In the genomic region with DNA sequence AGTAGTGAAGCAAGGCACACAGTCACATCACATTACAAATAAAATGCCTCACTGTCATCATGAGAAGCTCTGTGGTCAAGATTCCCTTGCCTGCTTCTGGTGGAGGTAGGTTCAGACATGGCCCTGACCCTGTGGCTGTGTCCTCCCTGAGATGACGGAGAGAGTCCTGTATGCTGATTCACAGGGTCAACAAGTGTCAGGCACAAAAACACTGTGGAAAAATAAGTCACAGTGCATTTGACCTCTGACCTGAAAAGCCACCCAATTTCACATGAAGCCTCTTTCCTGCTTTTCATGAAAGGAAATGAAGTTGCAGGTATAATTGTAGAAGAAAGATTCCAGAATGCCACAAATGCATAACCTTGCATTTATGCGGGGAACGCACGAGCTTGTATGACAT, we compare ENCODE assay signal across 23 cellular contexts.
A peak's percentile ranks its signal among the peaks of the same experiment; 100 is the strongest.
DNase-seq lines count a peak whose midpoint lies in the region; ATAC-seq, FAIRE-seq and TF ChIP-seq lines count a peak whose summit lies in the region.
"Had no signal": no experiment of that assay in that cellular context is flagged by ENCODE, and none has a peak within 500 bp of the region (broad histone marks: within the 10 kb centered on the region; RNA-seq: fewer than 3 reads in every experiment).

No MANE protein-coding gene starts in this region.

- 52% methylated on average over 4 of the region's 4 CpGs for WGBS in K562 (ENCODE audit: insufficient coverage, low coverage, missing lambda C conversion rate)

- H3K9me3 Mint-ChIP-seq in nephron: peaks cover 3% of the 10 kb centered on the region
- H3K9me3 Mint-ChIP-seq: CD8-positive, alpha-beta T cell had no signal

- no peaks in the 10 kb centered on the region for H3K36me3 Mint-ChIP-seq in nephron (ENCODE audit: low read depth)
- H3K36me3 Mint-ChIP-seq: CD4-positive, CD25-positive, alpha-beta regulatory T cell; CD8-positive, alpha-beta T cell had no signal

- TF ChIP-seq POLR2A in K562 (conservative IDR thresholded peaks at IDR 0.05): no peak

- TF ChIP-seq EP300 in K562 (IDR thresholded peaks at IDR 0.05; ENCODE audit: low read length): no peak

- H3K4me3 ChIP-seq in BLaER1 (no peak overlapping the region), K562 (no peak overlapping the region)
- H3K4me3 ChIP-seq: A549 had no signal

- H3K4me2 ChIP-seq in BLaER1: peak overlapping the region; percentile 31; the same call in 1 of the 2 replicates
- no peak overlapping the region for H3K4me2 ChIP-seq in K562 (ENCODE audit: insufficient read depth, low read length)
- H3K4me2 ChIP-seq: A549 had no signal

- in situ Hi-C loops in K562 (cut with MboI): no loop called here

- FAIRE-seq in RCC 7860 (lab: Jason Lieb, UNC): no peak
- no peak for FAIRE-seq in K562 (lab: Jason Lieb, UNC)
- FAIRE-seq in frontal cortex (lab: Jason Lieb, UNC): no peak
- FAIRE-seq: A549, G401.6, GM12892 had no signal

- H3K27me3 Mint-ChIP-seq in nephron (ENCODE audit: low read depth): no peaks in the 10 kb centered on the region
- H3K27me3 Mint-ChIP-seq: CD4-positive, CD25-positive, alpha-beta regulatory T cell had no signal

- CTCF ChIA-PET in K562 (lab: Yijun Ruan, JAX; ENCODE audit: low intra/inter-chr PET ratio): no interaction called here

- DNase-seq in RCC 7860 (ENCODE audit: low spot score): peak; percentile 39
- peak in 2 of 4 experiments; percentile 18 to 44 for DNase-seq in K562 (ENCODE audit: extremely low read depth in 1 of 4, low spot score in 3 of 4)
- DNase-seq in frontal cortex (ENCODE audit: low spot score in 2 of 2): no peak
- DNase-seq in NCI-H748 (lab: John Stamatoyannopoulos, UW; ENCODE audit: unreplicated experiment): no peak
- DNase-seq in NCI-H1105 treated with DMSO at 0.1 percent for 48 hours (lab: John Stamatoyannopoulos, UW): no peak
- DNase-seq: 8988T; ACHN; AML-193; BE2C; Caco-2; CD4-positive, CD25-positive, alpha-beta regulatory T cell; CD8-positive, alpha-beta T cell; DMS153; DND-41; GOT3; H7; HCEC 1CT had no signal

- intact Hi-C loops in K562 (cut with micrococcal nuclease): no loop called here

- peaks cover 40% of the 10 kb centered on the region for H3K4me1 Mint-ChIP-seq in nephron
- H3K4me1 Mint-ChIP-seq: CD4-positive, CD25-positive, alpha-beta regulatory T cell had no signal

- H3K36me3 ChIP-seq in BLaER1 (no peaks in the 10 kb centered on the region), K562 (ENCODE audit: control insufficient read depth, insufficient read depth, low read length) (no peaks in the 10 kb centered on the region)
- H3K36me3 ChIP-seq: BE2C had no signal

- H3K4me3 Mint-ChIP-seq in nephron: no peak overlapping the region
- H3K4me3 Mint-ChIP-seq: CD4-positive, CD25-positive, alpha-beta regulatory T cell; CD8-positive, alpha-beta T cell had no signal

- no peaks in the 10 kb centered on the region for H4K20me1 ChIP-seq in BLaER1
- no peaks in the 10 kb centered on the region for H4K20me1 ChIP-seq in K562 (replicated peaks; ENCODE audit: control insufficient read depth, insufficient read depth, low read length)

- no TSS peak for BruUV-seq in K562 (replicated peaks; lab: Mats Ljungman, UMichigan)

- H3K9ac ChIP-seq in BLaER1 (no peak overlapping the region), K562 (ENCODE audit: insufficient read depth in 1 of 2, low read depth in 2 of 2, low read length in 2 of 2) (no peak overlapping the region)

- H3K4me1 ChIP-seq in BLaER1 (peaks cover 20% of the 10 kb centered on the region), K562 (replicated peaks in 1 of 2; ENCODE audit: control insufficient read depth in 2 of 2, insufficient read depth in 2 of 2, low read length in 2 of 2) (peaks cover 10 to 22% of the 10 kb centered on the region in 2 experiments)
- H3K4me1 ChIP-seq: A549, Caco-2 had no signal

- peak; percentile 10; the same call in 2 of the 3 replicates for ATAC-seq in K562
- ATAC-seq: A549; CD8-positive, alpha-beta T cell had no signal

- H3K27me3 ChIP-seq in BLaER1: no peaks in the 10 kb centered on the region
- peaks cover 0 to 2% of the 10 kb centered on the region in 2 experiments; a peak in 1 of 5 replicates for H3K27me3 ChIP-seq in K562 (ENCODE audit: control insufficient read depth in 2 of 2, insufficient read depth in 2 of 2, low read length in 2 of 2)
- H3K27me3 ChIP-seq: BE2C had no signal

- H3K9me3 ChIP-seq in BLaER1: no peaks in the 10 kb centered on the region
- H3K9me3 ChIP-seq in K562 (replicated peaks; ENCODE audit: control insufficient read depth, insufficient read depth, low read depth, low read length): no peaks in the 10 kb centered on the region
- H3K9me3 ChIP-seq: A549, BE2C, Caco-2 had no signal

- TF ChIP-seq CTCF in K562 (IDR thresholded peaks at IDR 0.05 in 2 of 3, conservative IDR thresholded peaks at IDR 0.05 in 1 of 3; ENCODE audit: insufficient read depth in 2 of 3, low read depth in 1 of 3, low read length in 3 of 3) (no peak), nephron (IDR thresholded peaks at IDR 0.05; ENCODE audit: unreplicated experiment in 3 of 3) (no peak)

- H3K27ac ChIP-seq in BLaER1 (no peak overlapping the region), K562 (ENCODE audit: extremely low read depth, low read depth, low read length) (no peak overlapping the region)
- H3K27ac ChIP-seq: A549, C4-2B had no signal

- H3K27ac Mint-ChIP-seq in nephron: peak overlapping the region in 2 of 3 experiments; percentile 50 to 64
- H3K27ac Mint-ChIP-seq: CD4-positive, CD25-positive, alpha-beta regulatory T cell; CD8-positive, alpha-beta T cell had no signal

- no peak; a peak in 1 of 4 replicates for TF ChIP-seq RAD21 in K562 (CRISPR knock-in tag; conservative IDR thresholded peaks at IDR 0.05 in 1 of 2, IDR thresholded peaks at IDR 0.05 in 1 of 2)

- H3K9me1 ChIP-seq in K562 (ENCODE audit: control insufficient read depth, insufficient read depth, low read length): no peaks in the 10 kb centered on the region

- H2AFZ ChIP-seq in K562 (ENCODE audit: low read depth, low read length): no peak overlapping the region

- no peaks in the 10 kb centered on the region for H3K79me2 ChIP-seq in K562 (ENCODE audit: control insufficient read depth, insufficient read depth, low read length)

- POLR2A ChIA-PET in K562 (lab: Yijun Ruan, JAX): no interaction called here

TF ChIP-seq in K562, 482 proteins besides CTCF, POLR2A, EP300 and RAD21:
- TF ChIP-seq PRMT5 (CRISPR knock-in tag; IDR thresholded peaks at IDR 0.05) (no peak), FOSL1 (tag; conservative IDR thresholded peaks at IDR 0.05) (peak; percentile 40; the same call in 1 of the 2 replicates), NR2C1 (IDR thresholded peaks at IDR 0.05) (peak; percentile 67), NR2C1 (tag; IDR thresholded peaks at IDR 0.05) (peak; percentile 80), NR2C2 (CRISPR knock-in tag; IDR thresholded peaks at IDR 0.05) (no peak; the same call in 1 of the 2 replicates), NR2C2 (tag; IDR thresholded peaks at IDR 0.05) (peak; percentile 81), KLF10 (CRISPR knock-in tag; IDR thresholded peaks at IDR 0.05) (no peak), BHLHE40 (IDR thresholded peaks at IDR 0.05; ENCODE audit: low read length) (no peak), GATAD2B (IDR thresholded peaks at IDR 0.05; ENCODE audit: borderline replicate concordance) (no peak), NEUROD1 (IDR thresholded peaks at IDR 0.05; ENCODE audit: borderline replicate concordance, low read depth, low read length, partially characterized antibody) (no peak), HMGN3 (IDR thresholded peaks at IDR 0.05; ENCODE audit: borderline replicate concordance, extremely low read depth, insufficient read length, low read depth, low read length) (no peak), TEAD4 (IDR thresholded peaks at IDR 0.05; ENCODE audit: low read length) (no peak), TEAD4 (CRISPR knock-in tag; IDR thresholded peaks at IDR 0.05; ENCODE audit: borderline replicate concordance) (no peak), ASH1L (IDR thresholded peaks at IDR 0.05; ENCODE audit: borderline replicate concordance, low read depth, partially characterized antibody) (no peak), PCBP1 (IDR thresholded peaks at IDR 0.05; ENCODE audit: low read depth, low read length, poor library complexity, severe bottlenecking) (no peak), IRF2 (CRISPR knock-in tag; IDR thresholded peaks at IDR 0.05) (no peak)
- TF ChIP-seq, protein P1, sequence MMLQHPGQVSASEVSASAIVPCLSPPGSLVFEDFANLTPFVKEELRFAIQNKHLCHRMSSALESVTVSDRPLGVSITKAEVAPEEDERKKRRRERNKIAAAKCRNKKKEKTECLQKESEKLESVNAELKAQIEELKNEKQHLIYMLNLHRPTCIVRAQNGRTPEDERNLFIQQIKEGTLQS (IDR thresholded peaks at IDR 0.05): peak; percentile 17; the same call in 1 of the 2 replicates
- TF ChIP-seq, protein P1 (CRISPR knock-in tag; conservative IDR thresholded peaks at IDR 0.05): no peak
